38 cellular contexts compared by ENCODE assay signal in the genomic region with DNA sequence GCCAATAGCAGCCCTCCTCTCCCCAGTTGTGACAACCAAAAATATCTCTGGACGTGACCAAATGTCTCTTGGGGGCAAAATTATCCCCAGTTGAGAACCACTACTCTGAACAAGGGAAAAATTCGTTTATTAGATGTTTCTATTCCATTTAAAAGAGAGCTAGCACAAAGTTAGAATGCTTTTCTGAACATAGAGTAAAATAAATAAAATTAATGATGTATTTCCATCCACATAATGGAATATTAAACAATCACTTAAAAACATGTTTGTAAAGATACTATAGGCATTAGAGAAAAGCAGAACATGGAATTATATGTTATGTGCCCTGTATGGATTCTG. TPM values are rescaled to one million over a fixed set of nuclear protein-coding genes. Genes with fewer than 3 reads are reported as not detected.
"Had no signal": no experiment of that assay in that cellular context is flagged by ENCODE, and none has a peak within 500 bp of the region (broad histone marks: within the 10 kb centered on the region; RNA-seq: fewer than 3 reads in every experiment).

No MANE protein-coding gene starts in this region.

- H3K9me3 Mint-ChIP-seq: activated B cell treated with CpG ODN at 0.5 μM for 24 hours; activated CD4-positive, alpha-beta memory T cell treated with anti-CD3 and anti-CD28 coated beads for 36 hours; activated CD4-positive, alpha-beta T cell treated with anti-CD3 and anti-CD28 coated beads, Interleukin-2, amount 10 ng/mL, durations not matched to agents 24 days and 14 days; activated CD8-positive, alpha-beta T cell treated with anti-CD3 and anti-CD28 coated beads for 36 hours; activated naive CD4-positive, alpha-beta T cell treated with anti-CD3 and anti-CD28 coated beads for 36 hours; activated naive CD4-positive, alpha-beta T cell treated with anti-CD3 and anti-CD28 coated beads, Interleukin-2, amount 50 U/mL, for 72 hours; activated naive CD8-positive, alpha-beta T cell treated with anti-CD3 and anti-CD28 coated beads for 36 hours; activated T-cell treated with anti-CD3 and anti-CD28 coated beads, Interleukin-2, amount 50 U/mL, for 4 hours; activated T-cell treated with anti-CD3 and anti-CD28 coated beads, Interleukin-2, amount 50 U/mL, for 72 hours; activated T-helper 1 cell treated with anti-CD3 and anti-CD28 coated beads, Interleukin-12 subunit alpha, Interleukin-12 subunit beta, Interleukin-2, Interleukin-4 antibody, amounts not matched to agents 30 ng/mL and 10 ng/mL and 1 ng/mL, durations not matched to agents 14 hours and 24 hours and 36 hours; activated T-helper 17 cell treated with anti-CD3 and anti-CD28 coated beads, Interleukin-2, amount 50 U/mL, for 72 hours; T-helper 1 cell treated with Interleukin-12 subunit alpha and Interleukin-12 subunit beta and Interleukin-4 antibody, amounts not matched to agents 30 μg/mL and 1 μg/mL, for 36 hours; T-helper 2 cell treated with Interferon-gamma antibody and Interleukin-4, amounts not matched to agents 5 μg/mL and 100 μg/mL, for 36 hours had no signal

- H3K27me3 ChIP-seq: body of pancreas, brain microvascular endothelial cell, breast epithelium had no signal

- H3K4me1 ChIP-seq: adrenal gland, body of pancreas, breast epithelium had no signal

- H3K4me3 Mint-ChIP-seq: activated B cell treated with CpG ODN at 0.5 μM for 24 hours; activated CD4-positive, alpha-beta memory T cell treated with anti-CD3 and anti-CD28 coated beads for 36 hours; activated CD4-positive, alpha-beta T cell treated with anti-CD3 and anti-CD28 coated beads, Interleukin-2, amount 10 ng/mL, durations not matched to agents 24 days and 14 days; activated CD8-positive, alpha-beta T cell treated with anti-CD3 and anti-CD28 coated beads for 36 hours; activated naive CD4-positive, alpha-beta T cell treated with anti-CD3 and anti-CD28 coated beads for 36 hours; activated naive CD8-positive, alpha-beta T cell treated with anti-CD3 and anti-CD28 coated beads for 36 hours; activated T-cell treated with anti-CD3 and anti-CD28 coated beads, Interleukin-2, amount 50 U/mL, for 4 hours; activated T-cell treated with anti-CD3 and anti-CD28 coated beads, Interleukin-2, amount 50 U/mL, for 72 hours; activated T-helper 1 cell treated with anti-CD3 and anti-CD28 coated beads, Interleukin-12 subunit alpha, Interleukin-12 subunit beta, Interleukin-2, Interleukin-4 antibody, amounts not matched to agents 30 ng/mL and 10 ng/mL and 1 ng/mL, durations not matched to agents 14 hours and 24 hours and 36 hours; activated T-helper 17 cell treated with anti-CD3 and anti-CD28 coated beads, Interleukin-2, amount 50 U/mL, for 72 hours; T-helper 1 cell treated with Interleukin-12 subunit alpha and Interleukin-12 subunit beta and Interleukin-4 antibody, amounts not matched to agents 30 μg/mL and 1 μg/mL, for 36 hours; T-helper 2 cell treated with Interferon-gamma antibody and Interleukin-4, amounts not matched to agents 5 μg/mL and 100 μg/mL, for 36 hours had no signal

- H3K36me3 ChIP-seq: adrenal gland, brain microvascular endothelial cell, breast epithelium had no signal

- H3K4me1 Mint-ChIP-seq: activated B cell treated with CpG ODN at 0.5 μM for 24 hours; activated CD4-positive, alpha-beta T cell treated with anti-CD3 and anti-CD28 coated beads, Interleukin-2, amount 10 ng/mL, durations not matched to agents 24 days and 14 days; activated naive CD8-positive, alpha-beta T cell treated with anti-CD3 and anti-CD28 coated beads for 36 hours; activated T-helper 17 cell treated with anti-CD3 and anti-CD28 coated beads, Interleukin-2, amount 50 U/mL, for 72 hours had no signal

- H3K4me3 ChIP-seq: adrenal gland, body of pancreas, breast epithelium had no signal

- H3K27ac ChIP-seq: adrenal gland, body of pancreas, brain microvascular endothelial cell, breast epithelium, VCaP had no signal

- FAIRE-seq: astrocyte, TTC549 had no signal

- H3K27ac Mint-ChIP-seq: activated B cell treated with CpG ODN at 0.5 μM for 24 hours; activated CD4-positive, alpha-beta memory T cell treated with anti-CD3 and anti-CD28 coated beads for 36 hours; activated CD4-positive, alpha-beta T cell treated with anti-CD3 and anti-CD28 coated beads, Interleukin-2, amount 10 ng/mL, durations not matched to agents 24 days and 14 days; activated CD8-positive, alpha-beta T cell treated with anti-CD3 and anti-CD28 coated beads for 36 hours; activated naive CD4-positive, alpha-beta T cell treated with anti-CD3 and anti-CD28 coated beads for 36 hours; activated naive CD4-positive, alpha-beta T cell treated with anti-CD3 and anti-CD28 coated beads, Interleukin-2, amount 50 U/mL, for 72 hours; activated naive CD8-positive, alpha-beta T cell treated with anti-CD3 and anti-CD28 coated beads for 36 hours; activated T-cell treated with anti-CD3 and anti-CD28 coated beads, Interleukin-2, amount 50 U/mL, for 72 hours; activated T-helper 1 cell treated with anti-CD3 and anti-CD28 coated beads, Interleukin-12 subunit alpha, Interleukin-12 subunit beta, Interleukin-2, Interleukin-4 antibody, amounts not matched to agents 30 ng/mL and 10 ng/mL and 1 ng/mL, durations not matched to agents 14 hours and 24 hours and 36 hours; activated T-helper 17 cell treated with anti-CD3 and anti-CD28 coated beads, Interleukin-2, amount 50 U/mL, for 72 hours; T-helper 1 cell treated with Interleukin-12 subunit alpha and Interleukin-12 subunit beta and Interleukin-4 antibody, amounts not matched to agents 30 μg/mL and 1 μg/mL, for 36 hours; T-helper 2 cell treated with Interferon-gamma antibody and Interleukin-4, amounts not matched to agents 5 μg/mL and 100 μg/mL, for 36 hours had no signal

- DNase-seq: activated B cell treated with CpG ODN at 0.5 μM for 24 hours; activated CD4-positive, alpha-beta memory T cell treated with anti-CD3 and anti-CD28 coated beads for 36 hours; activated CD4-positive, alpha-beta T cell treated with anti-CD3 and anti-CD28 coated beads for 4 hours; activated CD4-positive, alpha-beta T cell treated with anti-CD3 and anti-CD28 coated beads, Interleukin-2, amount 10 ng/mL, durations not matched to agents 24 days and 14 days; activated CD4-positive, alpha-beta T cell treated with anti-CD3 and anti-CD28 coated beads, Interleukin-2, amount 50 U/mL, for 1 hour; activated CD4-positive, alpha-beta T cell treated with anti-CD3 and anti-CD28 coated beads, Interleukin-2, amount 50 U/mL, for 4 hours; activated CD4-positive, CD25-positive, alpha-beta regulatory T cell treated with anti-CD3 and anti-CD28 coated beads, Interleukin-2, amount 50 U/mL, for 72 hours; activated CD8-positive, alpha-beta memory T cell treated with anti-CD3 and anti-CD28 coated beads, Interleukin-2, amount 50 U/mL, for 4 hours; activated CD8-positive, alpha-beta T cell treated with anti-CD3 and anti-CD28 coated beads for 36 hours; activated effector memory CD4-positive, alpha-beta T cell treated with anti-CD3 and anti-CD28 coated beads, Interleukin-2, amount 50 U/mL, for 16 hours; activated gamma-delta T cell treated with Interleukin-2 at 50 U/mL for 16 hours; activated naive CD4-positive, alpha-beta T cell; activated naive CD4-positive, alpha-beta T cell treated with anti-CD3 and anti-CD28 coated beads for 36 hours; activated naive CD4-positive, alpha-beta T cell treated with anti-CD3 and anti-CD28 coated beads, Interleukin-2, amount 50 U/mL, for 16 hours; activated naive CD8-positive, alpha-beta T cell treated with anti-CD3 and anti-CD28 coated beads for 36 hours; activated T-cell treated with anti-CD3 and anti-CD28 coated beads for 4 hours; activated T-cell treated with anti-CD3 and anti-CD28 coated beads, Interleukin-2, amount 50 U/mL, for 1 hour; activated T-cell treated with anti-CD3 and anti-CD28 coated beads, Interleukin-2, amount 50 U/mL, for 4 hours; activated T-cell treated with anti-CD3 and anti-CD28 coated beads, Interleukin-2, amount 50 U/mL, for 72 hours; adrenal gland; amniotic stem cell; aorta; body of pancreas; brain microvascular endothelial cell; central memory CD4-positive, alpha-beta T cell; T-helper 1 cell; T-helper 2 cell; T-helper 9 cell had no signal

- ATAC-seq: activated CD8-positive, alpha-beta T cell treated with anti-CD3 and anti-CD28 coated beads for 36 hours; activated naive CD4-positive, alpha-beta T cell treated with anti-CD3 and anti-CD28 coated beads, Interleukin-2, amount 50 U/mL, for 72 hours; activated T-cell treated with anti-CD3 and anti-CD28 coated beads, Interleukin-2, amount 50 U/mL, for 4 hours; activated T-cell treated with anti-CD3 and anti-CD28 coated beads, Interleukin-2, amount 50 U/mL, for 72 hours; activated T-helper 17 cell treated with anti-CD3 and anti-CD28 coated beads, Interleukin-2, amount 50 U/mL, for 72 hours; body of pancreas had no signal

- H3K9me3 ChIP-seq: adrenal gland, body of pancreas, breast epithelium had no signal

- H3K36me3 Mint-ChIP-seq: activated CD4-positive, alpha-beta memory T cell treated with anti-CD3 and anti-CD28 coated beads for 36 hours; activated naive CD4-positive, alpha-beta T cell treated with anti-CD3 and anti-CD28 coated beads, Interleukin-2, amount 50 U/mL, for 72 hours; activated naive CD8-positive, alpha-beta T cell treated with anti-CD3 and anti-CD28 coated beads for 36 hours had no signal

RNA-seq across cellular contexts. Expression of a gene that starts 30.1 kb away (rescaled TPM):
- total RNA-seq: activated B cell treated with CpG ODN at 0.5 μM for 24 hours; activated CD4-positive, alpha-beta memory T cell treated with anti-CD3 and anti-CD28 coated beads for 36 hours; activated CD4-positive, alpha-beta T cell treated with anti-CD3 and anti-CD28 coated beads, Interleukin-2, amount 10 ng/mL, durations not matched to agents 24 days and 14 days; activated CD8-positive, alpha-beta memory T cell treated with anti-CD3 and anti-CD28 coated beads for 36 hours; activated CD8-positive, alpha-beta T cell treated with anti-CD3 and anti-CD28 coated beads for 36 hours; activated naive CD4-positive, alpha-beta T cell treated with anti-CD3 and anti-CD28 coated beads for 36 hours; activated naive CD4-positive, alpha-beta T cell treated with anti-CD3 and anti-CD28 coated beads, Interleukin-2, amount 50 U/mL, for 72 hours; activated naive CD8-positive, alpha-beta T cell treated with anti-CD3 and anti-CD28 coated beads for 36 hours; activated T-cell treated with anti-CD3 and anti-CD28 coated beads, Interleukin-2, amount 50 U/mL, for 4 hours; activated T-cell treated with anti-CD3 and anti-CD28 coated beads, Interleukin-2, amount 50 U/mL, for 72 hours; activated T-helper 1 cell treated with anti-CD3 and anti-CD28 coated beads, Interleukin-12 subunit alpha, Interleukin-12 subunit beta, Interleukin-2, Interleukin-4 antibody, amounts not matched to agents 30 ng/mL and 10 ng/mL and 1 ng/mL, durations not matched to agents 14 hours and 24 hours and 36 hours; activated T-helper 17 cell treated with anti-CD3 and anti-CD28 coated beads, Interleukin-2, amount 50 U/mL, for 72 hours; aorta had no signal
- polyA plus RNA-seq: aorta had no signal
